Comparison of ENCODE assay signal across 8 cellular contexts in the genomic region with DNA sequence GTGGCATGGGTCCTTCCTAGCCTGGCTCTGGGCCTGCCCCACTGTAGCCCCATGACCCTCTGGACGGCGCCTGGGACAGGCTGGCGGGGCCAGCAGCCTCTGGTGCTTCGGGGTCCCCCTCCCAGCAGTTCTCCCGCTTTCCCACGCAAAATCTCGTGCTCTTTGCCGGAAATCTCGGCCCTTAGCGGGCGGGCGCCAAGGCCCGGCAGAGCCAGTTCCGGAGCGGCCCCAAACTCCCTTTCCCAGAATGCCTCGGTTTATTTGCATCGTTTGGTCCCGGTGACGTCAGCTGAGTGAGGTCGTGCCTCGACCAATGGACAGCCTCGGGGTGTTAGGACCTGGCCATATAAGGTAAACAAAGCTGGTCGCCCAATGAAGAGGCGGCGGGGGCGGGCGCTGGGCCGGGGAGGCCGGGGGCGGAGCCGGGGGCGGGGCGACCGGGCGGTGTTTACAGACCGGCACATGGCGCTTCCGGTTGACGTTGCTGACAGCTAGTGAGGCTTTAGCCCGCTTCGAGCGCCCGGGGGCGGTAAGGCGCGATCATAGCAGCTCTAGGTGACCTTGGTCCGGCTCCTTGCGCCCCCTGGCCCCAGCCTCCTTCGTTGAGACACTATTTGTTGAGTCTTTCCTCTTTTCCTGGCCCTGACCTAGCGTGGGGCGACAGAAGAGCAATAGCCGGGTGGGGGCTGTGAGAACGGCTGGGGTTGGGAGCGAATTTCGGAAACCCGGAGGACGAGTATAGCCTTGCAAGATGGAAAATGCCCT. TPM values are rescaled to one million over a fixed set of nuclear protein-coding genes. Genes with fewer than 3 reads are reported as not detected.
DNase-seq lines count a peak whose midpoint lies in the region; ATAC-seq and TF ChIP-seq lines count a peak whose summit lies in the region.

No MANE protein-coding gene starts in this region.

- no peaks in the 10 kb centered on the region for H3K36me3 Mint-ChIP-seq in immature natural killer cell

- H3K4me3 ChIP-seq in WI38 (ENCODE audit: low read depth, low read length), result peak overlapping the region; percentile 62
- peak overlapping the region; percentile 60 to 64 for H3K4me3 ChIP-seq in cardiac fibroblast (replicated peaks in 1 of 2; ENCODE audit: low read depth in 2 of 2, low read length in 2 of 2)

- DNase-seq in AG08395 (ENCODE audit: low spot score) (peak; percentile 99), NCI-H2196 treated with DMSO at 0.1 percent for 48 hours (lab: John Stamatoyannopoulos, UW; ENCODE audit: unreplicated experiment) (peak; percentile 99), cardiac fibroblast (ENCODE audit: low read depth in 2 of 2) (peak; percentile 100), immature natural killer cell (peak; percentile 98 to 99 (median 98)), smooth muscle cell of the brain vasculature (ENCODE audit: low read depth, low spot score) (peak; percentile 100)

- peak overlapping the region; percentile 90 to 96 (median 93) for H3K4me3 Mint-ChIP-seq in immature natural killer cell

- TF ChIP-seq CTCF in WI38 (IDR thresholded peaks at IDR 0.05; ENCODE audit: low read depth, low read length) (peak; percentile 20; the same call in 1 of the 2 replicates), cardiac fibroblast (IDR thresholded peaks at IDR 0.05; ENCODE audit: low read depth, low read length) (peak; percentile 47)

- H3K4me1 Mint-ChIP-seq in immature natural killer cell, result peaks cover 13 to 36% of the 10 kb centered on the region in 2 donors

- peaks cover 0 to 5% (median 4%) of the 10 kb centered on the region in 3 donors for H3K27me3 Mint-ChIP-seq in immature natural killer cell (ENCODE audit: low read depth in 3 of 3)

- H3K9me3 Mint-ChIP-seq in immature natural killer cell, result no peaks in the 10 kb centered on the region

- ATAC-seq in GM18873 (IDR thresholded peaks at IDR 0.05; ENCODE audit: low FRiP score, unreplicated experiment) (peak; percentile 85), HG03139 (IDR thresholded peaks at IDR 0.05; ENCODE audit: unreplicated experiment) (peak; percentile 65)

- H3K27ac Mint-ChIP-seq in immature natural killer cell, result peak overlapping the region; percentile 95 to 100 (median 98)

RNA-seq across cellular contexts. Expression of a gene that starts 1.5 kb away (rescaled TPM):
- 10 to 100 TPM in 1 of 3 donors, 1 to 10 TPM in 2; 2.3 to 11.8 (median 6.5) TPM for polyA plus RNA-seq in immature natural killer cell

RNA-seq across cellular contexts. Expression of a gene that starts 8.4 kb away (rescaled TPM):
- 10 to 100 TPM in 1 of 3 donors, 1 to 10 TPM in 2; 2.3 to 13.2 (median 3.5) TPM for polyA plus RNA-seq in immature natural killer cell

Comparison
In these comparisons a context has a peak if more than half of its experiments do, and no peak if none do; other contexts are left out.
1. Peak in every context shown above with its lines: DNase-seq, ATAC-seq and H3K4me3 ChIP-seq.